Comparison of ENCODE assay signal across 11 cellular contexts in the genomic region with DNA sequence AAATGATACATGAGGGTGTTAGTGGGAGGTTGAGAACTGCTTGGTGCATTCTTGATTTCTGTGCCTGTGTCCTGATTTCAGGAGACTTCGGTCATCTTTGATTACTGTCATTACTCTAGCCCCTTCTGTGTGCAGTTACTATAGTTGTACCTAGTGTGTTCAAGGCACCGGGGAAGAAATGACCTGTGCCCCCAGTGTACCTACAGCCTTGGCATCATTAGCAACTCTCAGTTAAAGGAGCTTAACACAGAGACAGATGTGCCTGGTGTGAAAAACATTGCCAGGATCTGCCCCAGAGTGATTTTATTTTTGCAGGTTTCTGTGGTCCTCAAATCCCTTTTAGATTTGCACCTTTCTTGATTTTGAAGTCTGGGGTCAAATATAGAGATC.
A peak's percentile ranks its signal among the peaks of the same experiment; 100 is the strongest.
DNase-seq lines count a peak whose midpoint lies in the region; ATAC-seq, FAIRE-seq and TF ChIP-seq lines count a peak whose summit lies in the region.
"Had no signal": no experiment of that assay in that cellular context is flagged by ENCODE, and none has a peak within 500 bp of the region (broad histone marks: within the 10 kb centered on the region; RNA-seq: fewer than 3 reads in every experiment).

No MANE protein-coding gene starts in this region.

- ATAC-seq in left colon = peak; percentile 21
- ATAC-seq: PC-3 had no signal

- H3K4me3 Mint-ChIP-seq in activated naive CD4-positive, alpha-beta T cell treated with anti-CD3 and anti-CD28 coated beads, Interleukin-2, amount 50 U/mL, for 24 hours = no peak overlapping the region
- H3K4me3 Mint-ChIP-seq in activated CD4-positive, alpha-beta memory T cell treated with anti-CD3 and anti-CD28 coated beads, Interleukin-2, amount 10 ng/mL, durations not matched to agents 7 days and 5 days = no peak overlapping the region
- H3K4me3 Mint-ChIP-seq: neural crest cell had no signal

- no peaks in the 10 kb centered on the region for H3K9me3 Mint-ChIP-seq in activated naive CD4-positive, alpha-beta T cell treated with anti-CD3 and anti-CD28 coated beads, Interleukin-2, amount 50 U/mL, for 24 hours
- no peaks in the 10 kb centered on the region for H3K9me3 Mint-ChIP-seq in activated CD4-positive, alpha-beta memory T cell treated with anti-CD3 and anti-CD28 coated beads, Interleukin-2, amount 10 ng/mL, durations not matched to agents 7 days and 5 days
- H3K9me3 Mint-ChIP-seq: neural crest cell had no signal

- CTCF ChIA-PET in activated CD4-positive, alpha-beta memory T cell treated with anti-CD3 and anti-CD28 coated beads, Interleukin-2, amount 10 ng/mL, durations not matched to agents 7 days and 5 days (lab: Charles Lee) = interaction anchor here (0.7 kb wide), 1 partner anchor 61 kb away, joined by 4 read pairs; no protein-coding TSS in a partner anchor

- H3K36me3 ChIP-seq in stomach smooth muscle (ENCODE audit: control insufficient read depth in 2 of 2, insufficient read depth in 2 of 2, low read length in 2 of 2) (no peaks in the 10 kb centered on the region), WERI-Rb-1 (no peaks in the 10 kb centered on the region)

- POLR2A ChIA-PET in activated CD4-positive, alpha-beta memory T cell treated with anti-CD3 and anti-CD28 coated beads, Interleukin-2, amount 10 ng/mL, durations not matched to agents 7 days and 5 days (lab: Charles Lee) = interaction anchor here (1.0 to 8.1 kb wide), 9 partner anchors 10 to 86 kb away, joined by 3 to 92 read pairs (median 22); partner anchors contain the start of gene ARID5B

- peak overlapping the region; percentile 84 for H3K27ac Mint-ChIP-seq in activated naive CD4-positive, alpha-beta T cell treated with anti-CD3 and anti-CD28 coated beads, Interleukin-2, amount 50 U/mL, for 24 hours
- peak overlapping the region; percentile 61 for H3K27ac Mint-ChIP-seq in activated CD4-positive, alpha-beta memory T cell treated with anti-CD3 and anti-CD28 coated beads, Interleukin-2, amount 10 ng/mL, durations not matched to agents 7 days and 5 days

- no peaks in the 10 kb centered on the region for H3K27me3 Mint-ChIP-seq in activated naive CD4-positive, alpha-beta T cell treated with anti-CD3 and anti-CD28 coated beads, Interleukin-2, amount 50 U/mL, for 24 hours
- no peaks in the 10 kb centered on the region for H3K27me3 Mint-ChIP-seq in activated CD4-positive, alpha-beta memory T cell treated with anti-CD3 and anti-CD28 coated beads, Interleukin-2, amount 10 ng/mL, durations not matched to agents 7 days and 5 days

- H3K27me3 ChIP-seq in stomach smooth muscle (ENCODE audit: control insufficient read depth in 1 of 2, insufficient read depth in 2 of 2, low read length in 2 of 2) (no peaks in the 10 kb centered on the region), WERI-Rb-1 (ENCODE audit: insufficient read depth, low read depth, severe bottlenecking) (no peaks in the 10 kb centered on the region)

- H3K9me3 ChIP-seq in stomach smooth muscle (ENCODE audit: control insufficient read depth in 2 of 2, low read length in 2 of 2) (no peaks in the 10 kb centered on the region), WERI-Rb-1 (ENCODE audit: severe bottlenecking) (no peaks in the 10 kb centered on the region)

- no peak for TF ChIP-seq CTCF in WERI-Rb-1 (IDR thresholded peaks at IDR 0.05; ENCODE audit: low read depth, low read length)

- peaks cover 7% of the 10 kb centered on the region for H3K4me1 ChIP-seq in stomach smooth muscle (ENCODE audit: control insufficient read depth, insufficient read depth, low read length)

- peak overlapping the region; percentile 6 for H3K27ac ChIP-seq in stomach smooth muscle (ENCODE audit: low read length)
- H3K27ac ChIP-seq in WERI-Rb-1 = no peak overlapping the region

- H3K4me3 ChIP-seq in stomach smooth muscle (ENCODE audit: low read length in 2 of 2) (peak overlapping the region in 1 of 2 donors; percentile 54), WERI-Rb-1 (ENCODE audit: low read depth, low read length) (no peak overlapping the region)

- peaks cover 80% of the 10 kb centered on the region for H3K4me1 Mint-ChIP-seq in activated naive CD4-positive, alpha-beta T cell treated with anti-CD3 and anti-CD28 coated beads, Interleukin-2, amount 50 U/mL, for 24 hours
- H3K4me1 Mint-ChIP-seq in activated CD4-positive, alpha-beta memory T cell treated with anti-CD3 and anti-CD28 coated beads, Interleukin-2, amount 10 ng/mL, durations not matched to agents 7 days and 5 days = peaks cover 90% of the 10 kb centered on the region

- H3K9ac ChIP-seq in stomach smooth muscle (ENCODE audit: low read length in 2 of 2) = no peak overlapping the region

- peaks cover 39% of the 10 kb centered on the region for H3K36me3 Mint-ChIP-seq in activated naive CD4-positive, alpha-beta T cell treated with anti-CD3 and anti-CD28 coated beads, Interleukin-2, amount 50 U/mL, for 24 hours
- peaks cover 70% of the 10 kb centered on the region for H3K36me3 Mint-ChIP-seq in activated CD4-positive, alpha-beta memory T cell treated with anti-CD3 and anti-CD28 coated beads, Interleukin-2, amount 10 ng/mL, durations not matched to agents 7 days and 5 days (ENCODE audit: low read depth)

- no peak for FAIRE-seq in frontal cortex (lab: Jason Lieb, UNC)

- intact Hi-C loops in left colon (cut with DNase I, micrococcal nuclease) = no loop called here

- DNase-seq in activated naive CD4-positive, alpha-beta T cell treated with Interleukin-2 at 50 U/mL for 16 hours = no peak
- DNase-seq in activated CD4-positive, alpha-beta memory T cell treated with anti-CD3 and anti-CD28 coated beads, Interleukin-2, amount 10 ng/mL, durations not matched to agents 7 days and 5 days = no peak
- DNase-seq in left colon (no peak), frontal cortex (ENCODE audit: low spot score in 2 of 2) (no peak), WERI-Rb-1 (no peak), SHP77 (lab: John Stamatoyannopoulos, UW) (no peak)
- DNase-seq: PC-3; stimulated activated CD4-positive, alpha-beta T cell treated with anti-CD3 and anti-CD28 coated beads, Interleukin-12 subunit alpha, Interleukin-12 subunit beta, amount 100 ng/mL, for 4 hours had no signal
